Comparison of ENCODE assay signal across 23 cellular contexts in genomic region chr16:20401475-20402016, GRCh38. TPM values are rescaled to one million over a fixed set of nuclear protein-coding genes. Genes with fewer than 3 reads are reported as not detected.
"Had no signal": no experiment of that assay in that cellular context is flagged by ENCODE, and none has a peak within 500 bp of the region (broad histone marks: within the 10 kb centered on the region; RNA-seq: fewer than 3 reads in every experiment).

No MANE protein-coding gene starts in this region.

- H3K27ac Mint-ChIP-seq: activated CD4-positive, alpha-beta T cell treated with anti-CD3 and anti-CD28 coated beads, Interleukin-2, amount 10 ng/mL, durations not matched to agents 7 days and 5 days; activated T-cell treated with anti-CD3 and anti-CD28 coated beads, Interleukin-2, amount 50 U/mL, for 24 hours; activated T-helper 2 cell treated with anti-CD3 and anti-CD28 coated beads, Interferon-gamma antibody, Interleukin-2, Interleukin-4, amounts not matched to agents 10 μg/mL and 5 μg/mL and 100 μg/mL, durations not matched to agents 14 hours and 24 hours and 36 hours; brain; memory B cell had no signal

- H3K9me3 ChIP-seq: sigmoid colon, thyroid gland had no signal

- H3K27me3 ChIP-seq: foreskin keratinocyte, sigmoid colon, thyroid gland had no signal

- H3K36me3 ChIP-seq: sigmoid colon, thyroid gland had no signal

- H3K36me3 Mint-ChIP-seq: brain, memory B cell had no signal

- H3K27me3 Mint-ChIP-seq: activated CD4-positive, alpha-beta T cell treated with anti-CD3 and anti-CD28 coated beads, Interleukin-2, amount 10 ng/mL, durations not matched to agents 7 days and 5 days; activated T-cell treated with anti-CD3 and anti-CD28 coated beads, Interleukin-2, amount 50 U/mL, for 24 hours had no signal

- ATAC-seq: activated CD8-positive, alpha-beta T cell treated with anti-CD3 and anti-CD28 coated beads, Interleukin-2, amount 10 ng/mL, durations not matched to agents 7 days and 5 days; foreskin keratinocyte; left ventricle myocardium superior had no signal

- DNase-seq: activated CD4-positive, alpha-beta T cell treated with anti-CD3 and anti-CD28 coated beads, Interleukin-2, amount 10 ng/mL, durations not matched to agents 7 days and 5 days; activated CD8-positive, alpha-beta T cell treated with anti-CD3 and anti-CD28 coated beads, Interleukin-2, amount 10 ng/mL, durations not matched to agents 7 days and 5 days; activated naive CD4-positive, alpha-beta T cell treated with Interleukin-2 at 50 U/mL for 16 hours; activated T-cell treated with anti-CD3 and anti-CD28 coated beads, Interleukin-2, amount 50 U/mL, for 24 hours; caudate nucleus; foreskin keratinocyte; left ventricle myocardium superior; sigmoid colon; stimulated activated CD4-positive, alpha-beta T cell treated with anti-CD3 and anti-CD28 coated beads, Interleukin-4, amount 100 ng/mL, for 24 hours; stimulated activated naive CD4-positive, alpha-beta T cell; T-helper 9 cell had no signal

- H3K4me3 Mint-ChIP-seq: activated CD4-positive, alpha-beta T cell treated with anti-CD3 and anti-CD28 coated beads, Interleukin-2, amount 10 ng/mL, durations not matched to agents 7 days and 5 days; activated CD8-positive, alpha-beta T cell treated with anti-CD3 and anti-CD28 coated beads, Interleukin-2, amount 10 ng/mL, durations not matched to agents 7 days and 5 days; activated T-cell treated with anti-CD3 and anti-CD28 coated beads, Interleukin-2, amount 50 U/mL, for 24 hours; brain; memory B cell; neural crest cell had no signal

- H3K4me3 ChIP-seq: sigmoid colon, thyroid gland had no signal

- H3K4me1 ChIP-seq: foreskin keratinocyte, sigmoid colon, thyroid gland had no signal

- H3K9me3 Mint-ChIP-seq: activated CD4-positive, alpha-beta T cell treated with anti-CD3 and anti-CD28 coated beads, Interleukin-2, amount 10 ng/mL, durations not matched to agents 7 days and 5 days; activated T-cell treated with anti-CD3 and anti-CD28 coated beads, Interleukin-2, amount 50 U/mL, for 24 hours; activated T-helper 2 cell treated with anti-CD3 and anti-CD28 coated beads, Interferon-gamma antibody, Interleukin-2, Interleukin-4, amounts not matched to agents 10 μg/mL and 5 μg/mL and 100 μg/mL, durations not matched to agents 14 hours and 24 hours and 36 hours; brain; memory B cell; neural crest cell had no signal

- H3K27ac ChIP-seq: epithelial cell of prostate, foreskin keratinocyte, sigmoid colon, thyroid gland had no signal

- H3K4me1 Mint-ChIP-seq: activated CD4-positive, alpha-beta T cell treated with anti-CD3 and anti-CD28 coated beads, Interleukin-2, amount 10 ng/mL, durations not matched to agents 7 days and 5 days; brain; memory B cell had no signal

RNA-seq across cellular contexts. Expression of gene PDILT, which starts 3.0 kb away (rescaled TPM):
- total RNA-seq: activated CD4-positive, alpha-beta T cell treated with anti-CD3 and anti-CD28 coated beads, Interleukin-2, amount 10 ng/mL, durations not matched to agents 7 days and 5 days; activated CD8-positive, alpha-beta T cell treated with anti-CD3 and anti-CD28 coated beads, Interleukin-2, amount 10 ng/mL, durations not matched to agents 7 days and 5 days; dermis microvascular lymphatic vessel endothelial cell; foreskin keratinocyte; kidney epithelial cell; left ventricle myocardium superior; mononuclear cell; neural crest cell; osteocyte; sigmoid colon; subcutaneous adipose tissue; thyroid gland; urinary bladder had no signal
- polyA plus RNA-seq: foreskin keratinocyte, sigmoid colon, urinary bladder had no signal

RNA-seq across cellular contexts. Expression of gene ACSM5, which starts 7.8 kb away (rescaled TPM):
- total RNA-seq: activated CD4-positive, alpha-beta T cell treated with anti-CD3 and anti-CD28 coated beads, Interleukin-2, amount 10 ng/mL, durations not matched to agents 7 days and 5 days; activated CD8-positive, alpha-beta T cell treated with anti-CD3 and anti-CD28 coated beads, Interleukin-2, amount 10 ng/mL, durations not matched to agents 7 days and 5 days; activated T-helper 2 cell treated with anti-CD3 and anti-CD28 coated beads, Interferon-gamma antibody, Interleukin-2, Interleukin-4, amounts not matched to agents 10 μg/mL and 5 μg/mL and 100 μg/mL, durations not matched to agents 14 hours and 24 hours and 36 hours; foreskin keratinocyte; kidney epithelial cell; mononuclear cell; neural crest cell had no signal
- polyA plus RNA-seq: foreskin keratinocyte had no signal

RNA-seq across cellular contexts. Expression of gene UMOD, which starts 49.0 kb away (rescaled TPM):
- total RNA-seq: activated CD4-positive, alpha-beta T cell treated with anti-CD3 and anti-CD28 coated beads, Interleukin-2, amount 10 ng/mL, durations not matched to agents 7 days and 5 days; activated CD8-positive, alpha-beta T cell treated with anti-CD3 and anti-CD28 coated beads, Interleukin-2, amount 10 ng/mL, durations not matched to agents 7 days and 5 days; activated T-helper 2 cell treated with anti-CD3 and anti-CD28 coated beads, Interferon-gamma antibody, Interleukin-2, Interleukin-4, amounts not matched to agents 10 μg/mL and 5 μg/mL and 100 μg/mL, durations not matched to agents 14 hours and 24 hours and 36 hours; dermis microvascular lymphatic vessel endothelial cell; foreskin keratinocyte; kidney epithelial cell; left ventricle myocardium superior; mononuclear cell; neural crest cell; osteocyte; sigmoid colon; subcutaneous adipose tissue; thyroid gland; urinary bladder had no signal
- polyA plus RNA-seq: foreskin keratinocyte, sigmoid colon, urinary bladder had no signal

RNA-seq across cellular contexts. Expression of gene ACSM2A, which starts 49.8 kb away (rescaled TPM):
- total RNA-seq: activated CD4-positive, alpha-beta T cell treated with anti-CD3 and anti-CD28 coated beads, Interleukin-2, amount 10 ng/mL, durations not matched to agents 7 days and 5 days; activated CD8-positive, alpha-beta T cell treated with anti-CD3 and anti-CD28 coated beads, Interleukin-2, amount 10 ng/mL, durations not matched to agents 7 days and 5 days; foreskin keratinocyte; kidney epithelial cell; left ventricle myocardium superior; mononuclear cell; neural crest cell; osteocyte; urinary bladder had no signal
- polyA plus RNA-seq: foreskin keratinocyte had no signal
